In the genomic region with DNA sequence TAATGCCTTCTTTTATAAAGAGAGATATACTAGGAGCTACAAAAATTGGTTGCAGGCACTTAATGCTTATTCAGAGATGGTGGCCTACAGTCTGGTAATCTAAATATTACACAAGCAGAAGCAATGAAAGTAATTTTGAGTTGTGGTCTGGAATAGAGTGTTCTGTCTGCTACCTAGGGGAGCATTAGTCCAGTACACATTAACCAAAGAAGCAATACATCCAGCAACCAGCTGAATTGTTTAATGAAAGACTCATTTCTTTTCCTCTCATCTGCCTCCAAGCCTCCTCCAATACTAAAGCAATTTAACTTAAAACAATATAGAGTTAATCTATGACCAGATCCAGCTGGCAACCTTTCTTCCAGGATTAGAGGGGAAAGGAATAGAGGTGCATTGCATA, we compare ENCODE assay signal across 35 cellular contexts.
DNase-seq lines count a peak whose midpoint lies in the region; ATAC-seq and TF ChIP-seq lines count a peak whose summit lies in the region.
"Had no signal": no experiment of that assay in that cellular context is flagged by ENCODE, and none has a peak within 500 bp of the region (broad histone marks: within the 10 kb centered on the region; RNA-seq: fewer than 3 reads in every experiment).

No MANE protein-coding gene starts in this region.

- no peaks in the 10 kb centered on the region for H3F3A ChIP-seq in neural progenitor cell (ENCODE audit: low read depth)

- H2BK15ac ChIP-seq in mesenchymal stem cell (ENCODE audit: low read depth, poor library complexity, severe bottlenecking): no peak overlapping the region

- no peaks in the 10 kb centered on the region for H3K36me3 ChIP-seq in kidney epithelial cell (ENCODE audit: control insufficient read depth, insufficient read depth, low read length)
- H3K36me3 ChIP-seq in mesenchymal stem cell (ENCODE audit: control insufficient read depth in 1 of 2, insufficient read depth in 2 of 2, low read depth in 1 of 2, low read length in 2 of 2): no peaks in the 10 kb centered on the region
- no peaks in the 10 kb centered on the region for H3K36me3 ChIP-seq in neural progenitor cell
- H3K36me3 ChIP-seq: BE2C; BLaER1; BLaER1 treated with 17β-estradiol and CSF1 and Interleukin-3, amounts not matched to agents 10 nM and 100 nM had no signal

- H3K9ac ChIP-seq in mesenchymal stem cell (ENCODE audit: low read length): no peak overlapping the region
- H3K9ac ChIP-seq in neural progenitor cell: no peak overlapping the region
- H3K9ac ChIP-seq: BLaER1; BLaER1 treated with 17β-estradiol and CSF1 and Interleukin-3, amounts not matched to agents 10 nM and 100 nM had no signal

- DNase-seq in glomerular visceral epithelial cell (ENCODE audit: extremely low spot score) (peak; percentile 64), kidney epithelial cell (ENCODE audit: low read depth) (peak; percentile 55), mesenchymal stem cell (no peak), neural progenitor cell (ENCODE audit: low spot score) (no peak), NCI-H526 treated with DMSO at 0.1 percent for 48 hours (lab: John Stamatoyannopoulos, UW) (no peak)
- no peak for DNase-seq in stimulated activated CD4-positive, alpha-beta T cell treated with anti-CD3 and anti-CD28 coated beads, Interleukin-4, amount 100 ng/mL, for 24 hours
- DNase-seq: 8988T; ACHN; AML-193; BE2C; C1 segment of cervical spinal cord; Caco-2; Calu3; CD4-positive, alpha-beta memory T cell; CD4-positive, alpha-beta T cell; CD4-positive, CD25-positive, alpha-beta regulatory T cell; CD8-positive, alpha-beta memory T cell; CD8-positive, alpha-beta T cell; COR-L47; DMS 273 treated with DMSO at 0.1 percent for 48 hours; DMS153; DMS53; DMS79; DMS79 treated with DMSO at 0.1 percent for 48 hours; DND-41; EL had no signal

- H3K27me3 Mint-ChIP-seq in nephron (ENCODE audit: low read depth) (no peaks in the 10 kb centered on the region), neural progenitor cell (ENCODE audit: insufficient read depth, low read depth) (peaks cover 2% of the 10 kb centered on the region)
- H3K27me3 Mint-ChIP-seq: B cell; CD4-positive, alpha-beta memory T cell; CD4-positive, alpha-beta T cell; CD4-positive, CD25-positive, alpha-beta regulatory T cell; CD8-positive, alpha-beta memory T cell had no signal

- H3K4me2 ChIP-seq in mesenchymal stem cell (ENCODE audit: low read length, poor library complexity, severe bottlenecking): no peak overlapping the region
- H3K4me2 ChIP-seq in neural progenitor cell: no peak overlapping the region
- H3K4me2 ChIP-seq: A549; BLaER1; BLaER1 treated with 17β-estradiol and CSF1 and Interleukin-3, amounts not matched to agents 10 nM and 100 nM had no signal

- H4K91ac ChIP-seq in mesenchymal stem cell (ENCODE audit: low read length): no peak overlapping the region

- H3K4me3 Mint-ChIP-seq in nephron (no peak overlapping the region), neural progenitor cell (no peak overlapping the region)
- H3K4me3 Mint-ChIP-seq: B cell; CD14-positive monocyte; CD4-positive, alpha-beta memory T cell; CD4-positive, alpha-beta T cell; CD4-positive, CD25-positive, alpha-beta regulatory T cell; CD8-positive, alpha-beta memory T cell; CD8-positive, alpha-beta T cell had no signal

- H3K4me1 ChIP-seq in mesenchymal stem cell (ENCODE audit: control insufficient read depth, insufficient read depth, low read depth, low read length) (peaks cover 1% of the 10 kb centered on the region), neural progenitor cell (no peaks in the 10 kb centered on the region)
- H3K4me1 ChIP-seq: A549; BE2C; BLaER1; BLaER1 treated with 17β-estradiol and CSF1 and Interleukin-3, amounts not matched to agents 10 nM and 100 nM; Caco-2 had no signal

- no peaks in the 10 kb centered on the region for H4K20me1 ChIP-seq in neural progenitor cell (ENCODE audit: low read depth)
- H4K20me1 ChIP-seq: BLaER1; BLaER1 treated with 17β-estradiol and CSF1 and Interleukin-3, amounts not matched to agents 10 nM and 100 nM had no signal

- no peak overlapping the region for H3K23ac ChIP-seq in mesenchymal stem cell (ENCODE audit: low read length in 2 of 2)

- no peak overlapping the region for H2BK12ac ChIP-seq in mesenchymal stem cell (ENCODE audit: low read length in 2 of 2)

- H3K9me3 ChIP-seq in mesenchymal stem cell (ENCODE audit: control insufficient read depth, low read length): peaks cover 54% of the 10 kb centered on the region
- no peaks in the 10 kb centered on the region for H3K9me3 ChIP-seq in neural progenitor cell (ENCODE audit: low read depth)
- H3K9me3 ChIP-seq: A549, BE2C, Caco-2 had no signal

- no peak overlapping the region for H2BK120ac ChIP-seq in mesenchymal stem cell (ENCODE audit: low read depth, low read length)

- TF ChIP-seq CTCF in kidney epithelial cell (IDR thresholded peaks at IDR 0.05; ENCODE audit: insufficient read depth, low read length, poor library complexity, severe bottlenecking) (no peak), nephron (IDR thresholded peaks at IDR 0.05; ENCODE audit: unreplicated experiment in 3 of 3) (no peak), neural progenitor cell (IDR thresholded peaks at IDR 0.05) (no peak)

- H3K14ac ChIP-seq in mesenchymal stem cell (ENCODE audit: low read length in 2 of 2): no peak overlapping the region

- H3K4me1 Mint-ChIP-seq in nephron (no peaks in the 10 kb centered on the region), neural progenitor cell (no peaks in the 10 kb centered on the region)
- H3K4me1 Mint-ChIP-seq: B cell; CD14-positive monocyte; CD4-positive, alpha-beta memory T cell; CD4-positive, CD25-positive, alpha-beta regulatory T cell; CD8-positive, alpha-beta memory T cell had no signal

- H3K79me2 ChIP-seq in neural progenitor cell (ENCODE audit: low read depth): no peaks in the 10 kb centered on the region

- no peak overlapping the region for H3K4ac ChIP-seq in mesenchymal stem cell (ENCODE audit: low read depth in 1 of 2, low read length in 2 of 2)

- no peak overlapping the region for H2AK5ac ChIP-seq in mesenchymal stem cell (ENCODE audit: low read length, severe bottlenecking)

- peak overlapping the region; percentile 26 for H3K27ac ChIP-seq in mesenchymal stem cell (ENCODE audit: low read length, poor library complexity, severe bottlenecking)
- H3K27ac ChIP-seq in neural progenitor cell: no peak overlapping the region
- H3K27ac ChIP-seq: 22Rv1; A549; BLaER1; BLaER1 treated with 17β-estradiol and CSF1 and Interleukin-3, amounts not matched to agents 10 nM and 100 nM; C4-2B had no signal

- no peak overlapping the region for H2AFZ ChIP-seq in mesenchymal stem cell (ENCODE audit: low read depth, low read length)
- H2AFZ ChIP-seq in neural progenitor cell (replicated peaks): no peak overlapping the region

- peak overlapping the region; percentile 29 to 82 (median 54) for H3K27ac Mint-ChIP-seq in nephron
- H3K27ac Mint-ChIP-seq in neural progenitor cell: no peak overlapping the region
- H3K27ac Mint-ChIP-seq: B cell; CD14-positive monocyte; CD4-positive, alpha-beta memory T cell; CD4-positive, alpha-beta T cell; CD4-positive, CD25-positive, alpha-beta regulatory T cell; CD8-positive, alpha-beta memory T cell; CD8-positive, alpha-beta T cell had no signal

- H3K9me3 Mint-ChIP-seq in nephron: peaks cover 13% of the 10 kb centered on the region
- H3K9me3 Mint-ChIP-seq in neural progenitor cell: peaks cover 5% of the 10 kb centered on the region

- no peak overlapping the region for H3K4me3 ChIP-seq in kidney epithelial cell (ENCODE audit: low read depth, low read length)
- no peak overlapping the region for H3K4me3 ChIP-seq in mesenchymal stem cell (ENCODE audit: insufficient read depth in 1 of 2, low read depth in 1 of 2, low read length in 2 of 2)
- H3K4me3 ChIP-seq in neural progenitor cell: no peak overlapping the region
- H3K4me3 ChIP-seq: A549; BLaER1; BLaER1 treated with 17β-estradiol and CSF1 and Interleukin-3, amounts not matched to agents 10 nM and 100 nM had no signal

- no peak overlapping the region for H2BK5ac ChIP-seq in mesenchymal stem cell (ENCODE audit: low read depth, low read length, poor library complexity, severe bottlenecking)

- H3K79me1 ChIP-seq in mesenchymal stem cell (replicated peaks; ENCODE audit: low read length, poor library complexity, severe bottlenecking): no peaks in the 10 kb centered on the region

- no peaks in the 10 kb centered on the region for H3K27me3 ChIP-seq in kidney epithelial cell (ENCODE audit: control insufficient read depth, insufficient read depth, low read length)
- H3K27me3 ChIP-seq in mesenchymal stem cell (ENCODE audit: control insufficient read depth in 1 of 2, insufficient read depth in 1 of 2, low read length in 2 of 2): no peaks in the 10 kb centered on the region
- no peaks in the 10 kb centered on the region for H3K27me3 ChIP-seq in neural progenitor cell
- H3K27me3 ChIP-seq: BE2C; BLaER1; BLaER1 treated with 17β-estradiol and CSF1 and Interleukin-3, amounts not matched to agents 10 nM and 100 nM had no signal

- H3K18ac ChIP-seq in mesenchymal stem cell (ENCODE audit: low read depth in 1 of 2, low read length in 2 of 2): no peak overlapping the region

- H4K8ac ChIP-seq in mesenchymal stem cell (ENCODE audit: low read length): no peak overlapping the region

- ATAC-seq in GM21390 (IDR thresholded peaks at IDR 0.05; ENCODE audit: unreplicated experiment): no peak
- ATAC-seq: A549; CD8-positive, alpha-beta T cell had no signal

- H3K36me3 Mint-ChIP-seq in nephron (ENCODE audit: low read depth) (no peaks in the 10 kb centered on the region), neural progenitor cell (no peaks in the 10 kb centered on the region)
- H3K36me3 Mint-ChIP-seq: CD14-positive monocyte; CD4-positive, alpha-beta memory T cell; CD4-positive, CD25-positive, alpha-beta regulatory T cell; CD8-positive, alpha-beta memory T cell; CD8-positive, alpha-beta T cell had no signal

Comparison
In these comparisons a context has a peak if more than half of its experiments do, and no peak if none do; other contexts are left out.
1. DNase-seq: peak in glomerular visceral epithelial cell (single experiment) and kidney epithelial cell (single experiment); none in mesenchymal stem cell (single experiment), neural progenitor cell (single experiment), NCI-H526 treated with DMSO at 0.1 percent for 48 hours (single experiment) and stimulated activated CD4-positive, alpha-beta T cell treated with anti-CD3 and anti-CD28 coated beads, Interleukin-4, amount 100 ng/mL, for 24 hours (single experiment).